ENCODE assay signal across 14 cellular contexts in the genomic region with DNA sequence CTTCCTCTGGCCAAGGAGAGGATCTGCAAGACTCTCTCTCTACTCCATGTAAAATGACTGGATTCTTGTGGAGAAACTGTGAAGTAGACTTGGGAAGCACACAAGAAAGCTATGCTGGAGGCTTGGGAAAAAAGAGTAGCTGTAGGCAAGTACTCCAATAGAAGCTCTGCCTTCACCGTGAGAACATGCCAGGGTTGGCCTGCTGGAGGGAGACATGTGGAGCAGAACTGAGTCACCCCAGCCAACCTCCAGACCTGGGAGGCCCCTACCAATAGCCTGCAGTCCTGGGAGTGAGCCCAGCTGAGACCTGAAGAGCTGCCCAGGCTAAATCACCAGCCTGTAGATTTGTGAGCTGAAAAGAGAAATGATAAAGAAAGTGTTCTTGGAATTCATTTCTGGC.
A peak's percentile ranks its signal among the peaks of the same experiment; 100 is the strongest.
DNase-seq lines count a peak whose midpoint lies in the region; ATAC-seq and TF ChIP-seq lines count a peak whose summit lies in the region.
"Had no signal": no experiment of that assay in that cellular context is flagged by ENCODE, and none has a peak within 500 bp of the region (broad histone marks: within the 10 kb centered on the region; RNA-seq: fewer than 3 reads in every experiment).

No MANE protein-coding gene starts in this region.

- CTCF ChIA-PET in IMR-90 (lab: Yijun Ruan, JAX): interaction anchor here (1.0 to 1.5 kb wide), 3 partner anchors 13 to 823 kb away, joined by 3 to 4 read pairs (median 3); no protein-coding TSS in a partner anchor

- H3K56ac ChIP-seq in IMR-90 (ENCODE audit: extremely low read depth, insufficient read depth, low read length): no peak overlapping the region

- no CpG with 5 or more reads among the region's 1 CpG for WGBS in IMR-90 (ENCODE audit: extremely low coverage in 2 of 2, insufficient read length in 1 of 2), 2 experiments
- WGBS in mesenchymal stem cell: 67% methylated on average over 1 of the region's 1 CpG

- TF ChIP-seq POLR2A in IMR-90 (IDR thresholded peaks at IDR 0.05; ENCODE audit: low read depth, low read length): no peak

- H3K23ac ChIP-seq in IMR-90 (ENCODE audit: low read depth, low read length): no peak overlapping the region
- H3K23ac ChIP-seq in mesenchymal stem cell (ENCODE audit: low read length in 2 of 2): no peak overlapping the region

- peak overlapping the region; percentile 1 for H2BK5ac ChIP-seq in IMR-90 (ENCODE audit: low read depth, low read length, poor library complexity, severe bottlenecking)
- H2BK5ac ChIP-seq in mesenchymal stem cell (ENCODE audit: low read depth, low read length, poor library complexity, severe bottlenecking): no peak overlapping the region

- H2BK120ac ChIP-seq in IMR-90 (ENCODE audit: low read depth, low read length): no peak overlapping the region; the same call in 1 of the 2 replicates
- no peak overlapping the region for H2BK120ac ChIP-seq in mesenchymal stem cell (ENCODE audit: low read depth, low read length)

- H2BK15ac ChIP-seq in IMR-90 (ENCODE audit: low read depth, low read length) (no peak overlapping the region), mesenchymal stem cell (ENCODE audit: low read depth, poor library complexity, severe bottlenecking) (no peak overlapping the region)

- no peak for TF ChIP-seq CTCF in IMR-90 (conservative IDR thresholded peaks at IDR 0.05; ENCODE audit: low read depth, low read length)
- TF ChIP-seq CTCF in coronary artery (IDR thresholded peaks at IDR 0.05): no peak

- H3K4ac ChIP-seq in IMR-90 (ENCODE audit: low read depth, low read length) (no peak overlapping the region), mesenchymal stem cell (ENCODE audit: low read depth in 1 of 2, low read length in 2 of 2) (no peak overlapping the region)

- no peak overlapping the region for H2AFZ ChIP-seq in IMR-90 (replicated peaks; ENCODE audit: low read length, poor library complexity)
- no peak overlapping the region for H2AFZ ChIP-seq in mesenchymal stem cell (ENCODE audit: low read depth, low read length)

- H2BK20ac ChIP-seq in IMR-90 (ENCODE audit: low read depth, low read length): no peak overlapping the region

- DNase-seq in AG08396 (ENCODE audit: low spot score): peak; percentile 59
- peak; percentile 87 for DNase-seq in IMR-90
- DNase-seq in coronary artery (ENCODE audit: low spot score): no peak
- DNase-seq in mesenchymal stem cell: peak; percentile 73
- no peak for DNase-seq in activated CD8-positive, alpha-beta memory T cell treated with anti-CD3 and anti-CD28 coated beads, Interleukin-2, amount 50 U/mL, for 4 hours
- DNase-seq: activated CD8-positive, alpha-beta T cell treated with anti-CD3 and anti-CD28 coated beads for 36 hours; activated naive CD8-positive, alpha-beta T cell treated with anti-CD3 and anti-CD28 coated beads, Interleukin-2, amount 50 U/mL, for 24 hours; AML-193; NCI-H1694 treated with DMSO at 0.1 percent for 48 hours; T-helper 1 cell had no signal

- in situ Hi-C loops in IMR-90 (cut with MboI; ENCODE audit: low sequenced_read_pairs): no loop called here

- intact Hi-C loops in IMR-90 (cut with micrococcal nuclease): no loop called here

- no peaks in the 10 kb centered on the region for H4K20me1 ChIP-seq in IMR-90 (ENCODE audit: insufficient read depth, low read length)

- peaks cover 9% of the 10 kb centered on the region for H3K9me1 ChIP-seq in IMR-90 (ENCODE audit: insufficient read depth, low read length)

- H3K18ac ChIP-seq in IMR-90 (ENCODE audit: low read depth, low read length) (no peak overlapping the region), mesenchymal stem cell (ENCODE audit: low read depth in 1 of 2, low read length in 2 of 2) (peak overlapping the region in 1 of 2 experiments; percentile 41)

- dilution Hi-C loops in IMR-90 (cut with HindIII; ENCODE audit: low sequenced_read_pairs, unreplicated experiment): no loop called here

- H3K27ac ChIP-seq in IMR-90 (ENCODE audit: insufficient read depth, low read length): no peak overlapping the region; the same call in 1 of the 2 replicates
- H3K27ac ChIP-seq in coronary artery: peak overlapping the region; percentile 35 to 80
- H3K27ac ChIP-seq in mesenchymal stem cell (ENCODE audit: low read length, poor library complexity, severe bottlenecking): no peak overlapping the region

- BruUV-seq in IMR-90 (replicated peaks; lab: Mats Ljungman, UMichigan): no TSS peak

- H3K9me3 ChIP-seq in IMR-90 (ENCODE audit: control insufficient read depth, insufficient read depth, low read length) (no peaks in the 10 kb centered on the region), mesenchymal stem cell (ENCODE audit: control insufficient read depth, low read length) (no peaks in the 10 kb centered on the region)

- H3K79me1 ChIP-seq in IMR-90 (ENCODE audit: low read depth in 1 of 2, low read length in 2 of 2) (0 out of 4 replicates have a peak, but pooled peaks cover 0 to 3% of the 10 kb centered on the region in 2 experiments), mesenchymal stem cell (replicated peaks; ENCODE audit: low read length, poor library complexity, severe bottlenecking) (peaks cover 2% of the 10 kb centered on the region)

- no peak for TF ChIP-seq RAD21 in IMR-90 (IDR thresholded peaks at IDR 0.05; ENCODE audit: low read length)

- H4K8ac ChIP-seq in IMR-90 (ENCODE audit: low read depth in 2 of 2, low read length in 2 of 2) (0 out of 4 replicates have a peak overlapping the region, but pooled peaks of 1 of the 2 experiments have one; percentile 18), mesenchymal stem cell (ENCODE audit: low read length) (peak overlapping the region; percentile 17)

- H3K14ac ChIP-seq in IMR-90 (replicated peaks; ENCODE audit: low read depth, low read length) (0 out of 2 replicates have a peak overlapping the region, but pooled peaks have one; percentile 34), mesenchymal stem cell (ENCODE audit: low read length in 2 of 2) (no peak overlapping the region)

- H2BK12ac ChIP-seq in mesenchymal stem cell (ENCODE audit: low read length in 2 of 2): no peak overlapping the region

- H3K36me3 ChIP-seq in IMR-90 (ENCODE audit: control insufficient read depth, insufficient read depth, low read length): no peaks in the 10 kb centered on the region
- H3K36me3 ChIP-seq in mesenchymal stem cell (ENCODE audit: control insufficient read depth in 1 of 2, insufficient read depth in 2 of 2, low read depth in 1 of 2, low read length in 2 of 2): peaks cover 0 to 8% of the 10 kb centered on the region in 2 experiments

- H3K4me2 ChIP-seq in IMR-90 (ENCODE audit: low read depth, low read length): peak overlapping the region; percentile 2; the same call in 1 of the 2 replicates
- no peak overlapping the region for H3K4me2 ChIP-seq in mesenchymal stem cell (ENCODE audit: low read length, poor library complexity, severe bottlenecking)

- H4K91ac ChIP-seq in IMR-90 (ENCODE audit: insufficient read depth, low read depth, low read length) (no peak overlapping the region), mesenchymal stem cell (ENCODE audit: low read length) (no peak overlapping the region)

- ATAC-seq in IMR-90 (ENCODE audit: low read depth): peak; percentile 97
- ATAC-seq in HG02885 (IDR thresholded peaks at IDR 0.05; ENCODE audit: poor library complexity, unreplicated experiment): no peak
- ATAC-seq in HG03521 (IDR thresholded peaks at IDR 0.05; ENCODE audit: unreplicated experiment): no peak
- no peak for ATAC-seq in GM21367 (IDR thresholded peaks at IDR 0.05; ENCODE audit: unreplicated experiment)
- ATAC-seq: activated CD8-positive, alpha-beta T cell treated with anti-CD3 and anti-CD28 coated beads for 36 hours; activated naive CD8-positive, alpha-beta T cell treated with anti-CD3 and anti-CD28 coated beads, Interleukin-2, amount 50 U/mL, for 24 hours; left lobe of liver had no signal

- H3K27me3 ChIP-seq in IMR-90 (ENCODE audit: control insufficient read depth, insufficient read depth, low read length) (no peaks in the 10 kb centered on the region), mesenchymal stem cell (ENCODE audit: control insufficient read depth in 1 of 2, insufficient read depth in 1 of 2, low read length in 2 of 2) (no peaks in the 10 kb centered on the region)

- POLR2A ChIA-PET in IMR-90 (lab: Charles Lee; ENCODE audit: unreplicated experiment): no interaction called here

- H2AK5ac ChIP-seq in IMR-90 (ENCODE audit: low read depth, low read length) (no peak overlapping the region), mesenchymal stem cell (ENCODE audit: low read length, severe bottlenecking) (no peak overlapping the region)

- peak overlapping the region; percentile 16 for H2AK9ac ChIP-seq in IMR-90 (replicated peaks; ENCODE audit: low read depth, low read length, poor library complexity)

- H4K5ac ChIP-seq in IMR-90 (ENCODE audit: low read depth, low read length): no peak overlapping the region

- H3K9ac ChIP-seq in IMR-90 (ENCODE audit: low read depth, low read length) (no peak overlapping the region), mesenchymal stem cell (ENCODE audit: low read length) (no peak overlapping the region)

- peaks cover 6% of the 10 kb centered on the region for H3K4me1 ChIP-seq in IMR-90 (ENCODE audit: control insufficient read depth, insufficient read depth, low read length)
- H3K4me1 ChIP-seq in mesenchymal stem cell (ENCODE audit: control insufficient read depth, insufficient read depth, low read depth, low read length): peaks cover 2% of the 10 kb centered on the region

- no peak overlapping the region for H3K4me3 ChIP-seq in IMR-90 (ENCODE audit: insufficient read depth, low read depth, low read length)
- no peak overlapping the region for H3K4me3 ChIP-seq in coronary artery
- no peak overlapping the region for H3K4me3 ChIP-seq in mesenchymal stem cell (ENCODE audit: insufficient read depth in 1 of 2, low read depth in 1 of 2, low read length in 2 of 2)

TF ChIP-seq in IMR-90, 13 proteins besides CTCF, POLR2A, EP300 and RAD21 (continues in another document):
- TF ChIP-seq, protein P1, sequence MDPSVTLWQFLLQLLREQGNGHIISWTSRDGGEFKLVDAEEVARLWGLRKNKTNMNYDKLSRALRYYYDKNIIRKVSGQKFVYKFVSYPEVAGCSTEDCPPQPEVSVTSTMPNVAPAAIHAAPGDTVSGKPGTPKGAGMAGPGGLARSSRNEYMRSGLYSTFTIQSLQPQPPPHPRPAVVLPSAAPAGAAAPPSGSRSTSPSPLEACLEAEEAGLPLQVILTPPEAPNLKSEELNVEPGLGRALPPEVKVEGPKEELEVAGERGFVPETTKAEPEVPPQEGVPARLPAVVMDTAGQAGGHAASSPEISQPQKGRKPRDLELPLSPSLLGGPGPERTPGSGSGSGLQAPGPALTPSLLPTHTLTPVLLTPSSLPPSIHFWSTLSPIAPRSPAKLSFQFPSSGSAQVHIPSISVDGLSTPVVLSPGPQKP (IDR thresholded peaks at IDR 0.05; ENCODE audit: borderline replicate concordance, low read depth, low read length): no peak
- TF ChIP-seq CHD1 (IDR thresholded peaks at IDR 0.05; ENCODE audit: low read depth, low read length): no peak

Comparison
In these comparisons a context has a peak if more than half of its experiments do, and no peak if none do; other contexts are left out.
1. DNase-seq: peak in AG08396 (single experiment), IMR-90 (single experiment) and mesenchymal stem cell (single experiment); none in coronary artery (single experiment) and activated CD8-positive, alpha-beta memory T cell treated with anti-CD3 and anti-CD28 coated beads, Interleukin-2, amount 50 U/mL, for 4 hours (single experiment).
2. H3K27ac ChIP-seq: peak in coronary artery (2 of 2); none in IMR-90 (single experiment) and mesenchymal stem cell (single experiment).